15 cellular contexts compared by ENCODE assay signal in genomic region chr10:106577266-106577665, GRCh38.
DNase-seq lines count a peak whose midpoint lies in the region; ATAC-seq and TF ChIP-seq lines count a peak whose summit lies in the region.
"Had no signal": no experiment of that assay in that cellular context is flagged by ENCODE, and none has a peak within 500 bp of the region (broad histone marks: within the 10 kb centered on the region; RNA-seq: fewer than 3 reads in every experiment).

No MANE protein-coding gene starts in this region.

- H3K27me3 Mint-ChIP-seq in endothelial cell (ENCODE audit: unreplicated experiment), result peaks cover 3% of the 10 kb centered on the region

- H2BK5ac ChIP-seq in trophoblast cell (ENCODE audit: low read depth, low read length, poor library complexity) (no peak overlapping the region), neuronal stem cell (ENCODE audit: low read length) (no peak overlapping the region)

- ATAC-seq in HG02938 (IDR thresholded peaks at IDR 0.05; ENCODE audit: unreplicated experiment), result no peak
- ATAC-seq: activated T-cell treated with anti-CD3 and anti-CD28 coated beads, Interleukin-2, amount 50 U/mL, for 4 hours had no signal

- H3K79me1 ChIP-seq in trophoblast cell (ENCODE audit: low read length), result no peaks in the 10 kb centered on the region
- no peaks in the 10 kb centered on the region for H3K79me1 ChIP-seq in neuronal stem cell (ENCODE audit: low read depth, low read length)

- H3K9me3 ChIP-seq in trophoblast cell (ENCODE audit: insufficient read depth, low read depth, low read length) (no peaks in the 10 kb centered on the region), neuronal stem cell (replicated peaks in 1 of 2; ENCODE audit: control insufficient read depth in 2 of 2, insufficient read depth in 1 of 2, low read depth in 1 of 2, low read length in 2 of 2) (no peaks in the 10 kb centered on the region)
- H3K9me3 ChIP-seq: spleen, testis had no signal

- no CpG with 5 or more reads among the region's 9 CpGs for WGBS in trophoblast cell (ENCODE audit: extremely low coverage, insufficient coverage, insufficient read length)
- no CpG with 5 or more reads among the region's 9 CpGs for WGBS in neuronal stem cell (ENCODE audit: extremely low coverage in 2 of 2, insufficient read length in 2 of 2, insufficient replicate concordance in 1 of 2), 2 donors

- H3K4ac ChIP-seq in trophoblast cell (ENCODE audit: low read depth, low read length) (no peak overlapping the region), neuronal stem cell (ENCODE audit: low read length) (no peak overlapping the region)

- H3K14ac ChIP-seq in trophoblast cell (ENCODE audit: low read length), result no peak overlapping the region
- no peak overlapping the region for H3K14ac ChIP-seq in neuronal stem cell (ENCODE audit: low read length)

- H3K27me3 ChIP-seq in trophoblast cell (ENCODE audit: insufficient read depth, low read length), result no peaks in the 10 kb centered on the region
- H3K27me3 ChIP-seq in neuronal stem cell (ENCODE audit: control insufficient read depth in 3 of 3, insufficient read depth in 3 of 3, low read depth in 1 of 3, low read length in 3 of 3), result no peaks in the 10 kb centered on the region
- H3K27me3 ChIP-seq: spleen, testis had no signal

- H3K9ac ChIP-seq in trophoblast cell (ENCODE audit: low read length), result no peak overlapping the region
- no peak overlapping the region for H3K9ac ChIP-seq in neuronal stem cell (ENCODE audit: low read depth, low read length, poor library complexity)

- peaks cover 0 to 9% of the 10 kb centered on the region in 2 experiments for H3K4me1 ChIP-seq in trophoblast cell (ENCODE audit: control insufficient read depth in 1 of 2, insufficient read depth in 2 of 2, low read length in 2 of 2)
- H3K4me1 ChIP-seq in neuronal stem cell (ENCODE audit: control insufficient read depth in 2 of 2, insufficient read depth in 1 of 2, low read depth in 1 of 2, low read length in 2 of 2), result peaks cover 0 to 3% of the 10 kb centered on the region in 2 donors
- H3K4me1 ChIP-seq: spleen, testis had no signal

- H3K27ac ChIP-seq in trophoblast cell (ENCODE audit: low read depth, low read length), result no peak overlapping the region
- H3K27ac ChIP-seq in neuronal stem cell (replicated peaks; ENCODE audit: low read length), result no peak overlapping the region
- H3K27ac ChIP-seq: spleen, testis had no signal

- DNase-seq in HPDE6-E6E7 (ENCODE audit: extremely low spot score) (peak; percentile 55), RKO (ENCODE audit: low spot score) (peak; percentile 70), endothelial cell (ENCODE audit: low spot score) (no peak), trophoblast cell (no peak), neuronal stem cell (ENCODE audit: low spot score) (no peak), NCI-H187 (lab: John Stamatoyannopoulos, UW) (no peak)
- no peak for DNase-seq in NK-92 treated with Interleukin-12 subunit alpha and Interleukin-12 subunit beta, amount 100 ng/mL, for 24 hours (lab: John Stamatoyannopoulos, UW)
- DNase-seq: activated CD4-positive, alpha-beta T cell treated with anti-CD3 and anti-CD28 coated beads for 48 hours; activated T-cell treated with anti-CD3 and anti-CD28 coated beads, Interleukin-2, amount 50 U/mL, for 4 hours; anterior cingulate cortex; KBM-7; spleen; testis had no signal

- no peak overlapping the region for H2AFZ ChIP-seq in trophoblast cell (ENCODE audit: insufficient read depth, low read length, poor library complexity)
- no peak overlapping the region for H2AFZ ChIP-seq in neuronal stem cell (ENCODE audit: low read length)

- no peak overlapping the region for H3K4me3 Mint-ChIP-seq in endothelial cell (ENCODE audit: unreplicated experiment)
- H3K4me3 Mint-ChIP-seq: activated T-cell treated with anti-CD3 and anti-CD28 coated beads, Interleukin-2, amount 50 U/mL, for 4 hours; CD14-positive monocyte had no signal

- H3K18ac ChIP-seq in trophoblast cell (ENCODE audit: low read length), result no peak overlapping the region
- H3K18ac ChIP-seq in neuronal stem cell (ENCODE audit: low read length), result no peak overlapping the region

- H3K4me1 Mint-ChIP-seq in endothelial cell (ENCODE audit: unreplicated experiment), result peaks cover 30% of the 10 kb centered on the region
- H3K4me1 Mint-ChIP-seq: CD14-positive monocyte had no signal

- H3K9me3 Mint-ChIP-seq in endothelial cell (ENCODE audit: unreplicated experiment), result no peaks in the 10 kb centered on the region
- H3K9me3 Mint-ChIP-seq: activated T-cell treated with anti-CD3 and anti-CD28 coated beads, Interleukin-2, amount 50 U/mL, for 4 hours had no signal

- no peak overlapping the region for H3K4me3 ChIP-seq in trophoblast cell (ENCODE audit: low read depth, low read length)
- H3K4me3 ChIP-seq in neuronal stem cell (ENCODE audit: low read length in 2 of 2), result no peak overlapping the region
- H3K4me3 ChIP-seq: spleen, testis had no signal

- H3K27ac Mint-ChIP-seq in endothelial cell (ENCODE audit: unreplicated experiment), result peak overlapping the region; percentile 65

- no peak overlapping the region for H2BK15ac ChIP-seq in neuronal stem cell (ENCODE audit: low read length)

- H2AK5ac ChIP-seq in trophoblast cell (ENCODE audit: low read length) (no peak overlapping the region), neuronal stem cell (ENCODE audit: low read depth, low read length) (no peak overlapping the region)

- H3K36me3 Mint-ChIP-seq in endothelial cell (ENCODE audit: low read depth, unreplicated experiment), result no peaks in the 10 kb centered on the region
- H3K36me3 Mint-ChIP-seq: CD14-positive monocyte had no signal

- no peaks in the 10 kb centered on the region for H3K36me3 ChIP-seq in trophoblast cell (ENCODE audit: control insufficient read depth in 1 of 2, insufficient read depth in 2 of 2, low read length in 2 of 2)
- no peaks in the 10 kb centered on the region for H3K36me3 ChIP-seq in neuronal stem cell (replicated peaks in 1 of 2; ENCODE audit: control insufficient read depth in 2 of 2, insufficient read depth in 2 of 2, low read length in 2 of 2)
- H3K36me3 ChIP-seq: spleen had no signal

- no peak for TF ChIP-seq CTCF in endothelial cell (IDR thresholded peaks at IDR 0.05; ENCODE audit: unreplicated experiment)

- H2BK120ac ChIP-seq in trophoblast cell (ENCODE audit: insufficient read depth, low read length, poor library complexity) (no peak overlapping the region), neuronal stem cell (ENCODE audit: low read depth, low read length) (no peak overlapping the region)

- H3K23ac ChIP-seq in trophoblast cell (ENCODE audit: low read length) (no peak overlapping the region), neuronal stem cell (ENCODE audit: low read depth, low read length, poor library complexity) (no peak overlapping the region)

- H4K91ac ChIP-seq in trophoblast cell (ENCODE audit: low read depth, low read length) (no peak overlapping the region), neuronal stem cell (ENCODE audit: low read depth, low read length, poor library complexity) (no peak overlapping the region)

- H3K4me2 ChIP-seq in trophoblast cell (ENCODE audit: low read length), result peak overlapping the region; percentile 53
- H3K4me2 ChIP-seq in neuronal stem cell (ENCODE audit: insufficient read depth, low read length, poor library complexity, severe bottlenecking), result no peak overlapping the region

- H4K12ac ChIP-seq in trophoblast cell (ENCODE audit: low read depth, low read length), result no peak overlapping the region

- no peaks in the 10 kb centered on the region for H3K79me2 ChIP-seq in trophoblast cell (ENCODE audit: control insufficient read depth, insufficient read depth, low read length, poor library complexity)

- H2BK12ac ChIP-seq in trophoblast cell (ENCODE audit: low read length), result no peak overlapping the region
- no peak overlapping the region for H2BK12ac ChIP-seq in neuronal stem cell (ENCODE audit: low read length)

- H4K8ac ChIP-seq in trophoblast cell (ENCODE audit: low read depth, low read length) (no peak overlapping the region), neuronal stem cell (ENCODE audit: low read depth, low read length) (no peak overlapping the region)

Comparison
In these comparisons a context has a peak if more than half of its experiments do, and no peak if none do; other contexts are left out.
1. DNase-seq: peak in HPDE6-E6E7 (single experiment) and RKO (single experiment); none in endothelial cell (single experiment), trophoblast cell (0 of 2), neuronal stem cell (single experiment), NCI-H187 (0 of 2) and NK-92 treated with Interleukin-12 subunit alpha and Interleukin-12 subunit beta, amount 100 ng/mL, for 24 hours (single experiment).